ENCODE assay signal across 15 cellular contexts in genomic region chr9:110110154-110110553, GRCh38.
A peak's percentile ranks its signal among the peaks of the same experiment; 100 is the strongest.
DNase-seq lines count a peak whose midpoint lies in the region; ATAC-seq and TF ChIP-seq lines count a peak whose summit lies in the region.
"Had no signal": no experiment of that assay in that cellular context is flagged by ENCODE, and none has a peak within 500 bp of the region (broad histone marks: within the 10 kb centered on the region; RNA-seq: fewer than 3 reads in every experiment).

No MANE protein-coding gene starts in this region.

- H3K4me1 Mint-ChIP-seq in activated T-cell treated with anti-CD3 and anti-CD28 coated beads, Interleukin-2, amount 50 U/mL, for 4 hours (ENCODE audit: low read depth) = no peaks in the 10 kb centered on the region

- no peak overlapping the region; the same call in 1 of the 2 replicates for H3K9ac ChIP-seq in OCI-LY1 (ENCODE audit: low read length)

- H3K27ac ChIP-seq in OCI-LY1 (ENCODE audit: low read depth, low read length, poor library complexity, severe bottlenecking) = peak overlapping the region; percentile 51
- H3K27ac ChIP-seq: gastrocnemius medialis had no signal

- H3K4me3 Mint-ChIP-seq in activated T-cell treated with anti-CD3 and anti-CD28 coated beads, Interleukin-2, amount 50 U/mL, for 4 hours = no peak overlapping the region

- no peak for TF ChIP-seq CTCF in OCI-LY1 (IDR thresholded peaks at IDR 0.05; ENCODE audit: low read length)

- no peaks in the 10 kb centered on the region for H4K20me1 ChIP-seq in OCI-LY1 (ENCODE audit: insufficient read depth, low read length)

- no peaks in the 10 kb centered on the region for H3K9me3 Mint-ChIP-seq in activated T-cell treated with anti-CD3 and anti-CD28 coated beads, Interleukin-2, amount 50 U/mL, for 4 hours

- no peak overlapping the region for H3K4me3 ChIP-seq in OCI-LY1 (ENCODE audit: low read depth, low read length, poor library complexity, severe bottlenecking)
- H3K4me3 ChIP-seq: gastrocnemius medialis, stomach had no signal

- no peaks in the 10 kb centered on the region for H3K9me3 ChIP-seq in OCI-LY1 (ENCODE audit: low read length)
- H3K9me3 ChIP-seq: BE2C, gastrocnemius medialis, stomach had no signal

- peaks cover 75% of the 10 kb centered on the region for H3K79me2 ChIP-seq in OCI-LY1 (ENCODE audit: insufficient read depth, low read length)

- H3F3A ChIP-seq in OCI-LY1 (ENCODE audit: insufficient read depth, low read length) = no peaks in the 10 kb centered on the region

- H2AFZ ChIP-seq in OCI-LY1 (ENCODE audit: low read length) = no peak overlapping the region

- H3K36me3 ChIP-seq in OCI-LY1 (ENCODE audit: insufficient read depth, low read length) = peaks cover 26% of the 10 kb centered on the region; the same call in 1 of the 2 replicates
- H3K36me3 ChIP-seq: BE2C, gastrocnemius medialis, stomach had no signal

- no peaks in the 10 kb centered on the region for H3K9me2 ChIP-seq in OCI-LY1 (ENCODE audit: low read depth, low read length)

- no peaks in the 10 kb centered on the region for H3K27me3 Mint-ChIP-seq in activated T-cell treated with anti-CD3 and anti-CD28 coated beads, Interleukin-2, amount 50 U/mL, for 4 hours (ENCODE audit: low read depth)

- H3K4me1 ChIP-seq in OCI-LY1 (ENCODE audit: insufficient read depth, low read length, severe bottlenecking) = peaks cover 75% of the 10 kb centered on the region

- H3K27me3 ChIP-seq in OCI-LY1 (ENCODE audit: insufficient read depth, low read length) = no peaks in the 10 kb centered on the region
- H3K27me3 ChIP-seq: BE2C, gastrocnemius medialis, stomach had no signal

- H3K4me2 ChIP-seq in OCI-LY1 (ENCODE audit: low read length) = peak overlapping the region; percentile 48

- peaks cover 3% of the 10 kb centered on the region for H3K36me3 Mint-ChIP-seq in activated T-cell treated with anti-CD3 and anti-CD28 coated beads, Interleukin-2, amount 50 U/mL, for 4 hours (ENCODE audit: insufficient read depth)

- peak; percentile 88 for ATAC-seq in GM18502 (IDR thresholded peaks at IDR 0.05; ENCODE audit: poor library complexity, unreplicated experiment)
- peak; percentile 71 for ATAC-seq in GM21360 (IDR thresholded peaks at IDR 0.05; ENCODE audit: unreplicated experiment)
- ATAC-seq in HG03064 (IDR thresholded peaks at IDR 0.05; ENCODE audit: low read depth, unreplicated experiment) = peak; percentile 74
- no peak for ATAC-seq in activated T-cell treated with anti-CD3 and anti-CD28 coated beads, Interleukin-2, amount 50 U/mL, for 4 hours
- ATAC-seq: gastrocnemius medialis, left ventricle myocardium superior, Right ventricle myocardium inferior had no signal

- DNase-seq in iPS-NIHi7 (ENCODE audit: extremely low spot score) = no peak
- no peak for DNase-seq in NCI-H2029 treated with DMSO at 0.1 percent for 48 hours (lab: John Stamatoyannopoulos, UW)
- no peak for DNase-seq in amygdala (lab: John Stamatoyannopoulos, UW)
- no peak for DNase-seq in activated T-cell treated with anti-CD3 and anti-CD28 coated beads, Interleukin-2, amount 50 U/mL, for 4 hours
- DNase-seq: activated CD4-positive, CD25-positive, alpha-beta regulatory T cell treated with anti-CD3 and anti-CD28 coated beads, Interleukin-2, amount 50 U/mL, for 72 hours; BE2C; gastrocnemius medialis; left ventricle myocardium superior; NCI-H2081; stomach had no signal

Comparison
In these comparisons a context has a peak if more than half of its experiments do, and no peak if none do; other contexts are left out.
1. ATAC-seq: peak in GM18502 (single experiment), GM21360 (single experiment) and HG03064 (single experiment); none in activated T-cell treated with anti-CD3 and anti-CD28 coated beads, Interleukin-2, amount 50 U/mL, for 4 hours (0 of 2).